In genomic region chr5:100903036-100903887, GRCh38 we compare ENCODE assay signal across 1 cellular context.
TF ChIP-seq lines count a peak whose summit lies in the region.

Gene ST8SIA4 (minus strand): TSS chr5:100903282. CDS start chr5:100902955, 327 bp downstream.

TF ChIP-seq in HepG2, 621 proteins besides CTCF, POLR2A, EP300 and RAD21 (continued from another document):
- TF ChIP-seq, protein P1, sequence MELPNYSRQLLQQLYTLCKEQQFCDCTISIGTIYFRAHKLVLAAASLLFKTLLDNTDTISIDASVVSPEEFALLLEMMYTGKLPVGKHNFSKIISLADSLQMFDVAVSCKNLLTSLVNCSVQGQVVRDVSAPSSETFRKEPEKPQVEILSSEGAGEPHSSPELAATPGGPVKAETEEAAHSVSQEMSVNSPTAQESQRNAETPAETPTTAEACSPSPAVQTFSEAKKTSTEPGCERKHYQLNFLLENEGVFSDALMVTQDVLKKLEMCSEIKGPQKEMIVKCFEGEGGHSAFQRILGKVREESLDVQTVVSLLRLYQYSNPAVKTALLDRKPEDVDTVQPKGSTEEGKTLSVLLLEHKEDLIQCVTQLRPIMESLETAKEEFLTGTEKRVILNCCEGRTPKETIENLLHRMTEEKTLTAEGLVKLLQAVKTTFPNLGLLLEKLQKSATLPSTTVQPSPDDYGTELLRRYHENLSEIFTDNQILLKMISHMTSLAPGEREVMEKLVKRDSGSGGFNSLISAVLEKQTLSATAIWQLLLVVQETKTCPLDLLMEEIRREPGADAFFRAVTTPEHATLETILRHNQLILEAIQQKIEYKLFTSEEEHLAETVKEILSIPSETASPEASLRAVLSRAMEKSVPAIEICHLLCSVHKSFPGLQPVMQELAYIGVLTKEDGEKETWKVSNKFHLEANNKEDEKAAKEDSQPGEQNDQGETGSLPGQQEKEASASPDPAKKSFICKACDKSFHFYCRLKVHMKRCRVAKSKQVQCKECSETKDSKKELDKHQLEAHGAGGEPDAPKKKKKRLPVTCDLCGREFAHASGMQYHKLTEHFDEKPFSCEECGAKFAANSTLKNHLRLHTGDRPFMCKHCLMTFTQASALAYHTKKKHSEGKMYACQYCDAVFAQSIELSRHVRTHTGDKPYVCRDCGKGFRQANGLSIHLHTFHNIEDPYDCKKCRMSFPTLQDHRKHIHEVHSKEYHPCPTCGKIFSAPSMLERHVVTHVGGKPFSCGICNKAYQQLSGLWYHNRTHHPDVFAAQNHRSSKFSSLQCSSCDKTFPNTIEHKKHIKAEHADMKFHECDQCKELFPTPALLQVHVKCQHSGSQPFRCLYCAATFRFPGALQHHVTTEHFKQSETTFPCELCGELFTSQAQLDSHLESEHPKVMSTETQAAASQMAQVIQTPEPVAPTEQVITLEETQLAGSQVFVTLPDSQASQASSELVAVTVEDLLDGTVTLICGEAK (IDR thresholded peaks at IDR 0.05), result no peak
- TF ChIP-seq, protein P1 (CRISPR knock-in tag; IDR thresholded peaks at IDR 0.05), result no peak
- TF ChIP-seq GTF3A (CRISPR knock-in tag; conservative IDR thresholded peaks at IDR 0.05) (no peak), ZBTB38 (CRISPR knock-in tag; IDR thresholded peaks at IDR 0.05) (no peak), RBFOX2 (IDR thresholded peaks at IDR 0.05; ENCODE audit: low read depth, low read length) (no peak), TRAFD1 (CRISPR knock-in tag; IDR thresholded peaks at IDR 0.05; ENCODE audit: borderline replicate concordance) (no peak), SRSF1 (optimal IDR thresholded peaks at IDR 0.05; ENCODE audit: low read depth, low read length) (no peak), ZNF746 (CRISPR knock-in tag; IDR thresholded peaks at IDR 0.05) (no peak), XBP1 (CRISPR knock-in tag; IDR thresholded peaks at IDR 0.05) (no peak), ZNF432 (CRISPR knock-in tag; IDR thresholded peaks at IDR 0.05; ENCODE audit: borderline replicate concordance) (no peak), ZNF136 (CRISPR knock-in tag; IDR thresholded peaks at IDR 0.05; ENCODE audit: low read depth) (no peak), MIER2 (CRISPR knock-in tag; IDR thresholded peaks at IDR 0.05) (no peak)
- TF ChIP-seq, protein P2, sequence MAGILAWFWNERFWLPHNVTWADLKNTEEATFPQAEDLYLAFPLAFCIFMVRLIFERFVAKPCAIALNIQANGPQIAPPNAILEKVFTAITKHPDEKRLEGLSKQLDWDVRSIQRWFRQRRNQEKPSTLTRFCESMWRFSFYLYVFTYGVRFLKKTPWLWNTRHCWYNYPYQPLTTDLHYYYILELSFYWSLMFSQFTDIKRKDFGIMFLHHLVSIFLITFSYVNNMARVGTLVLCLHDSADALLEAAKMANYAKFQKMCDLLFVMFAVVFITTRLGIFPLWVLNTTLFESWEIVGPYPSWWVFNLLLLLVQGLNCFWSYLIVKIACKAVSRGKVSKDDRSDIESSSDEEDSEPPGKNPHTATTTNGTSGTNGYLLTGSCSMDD (CRISPR knock-in tag; IDR thresholded peaks at IDR 0.05), result no peak
TF ChIP-seq in HepG2: peak in this region for 0.
